18 cellular contexts compared by ENCODE assay signal in the genomic region with DNA sequence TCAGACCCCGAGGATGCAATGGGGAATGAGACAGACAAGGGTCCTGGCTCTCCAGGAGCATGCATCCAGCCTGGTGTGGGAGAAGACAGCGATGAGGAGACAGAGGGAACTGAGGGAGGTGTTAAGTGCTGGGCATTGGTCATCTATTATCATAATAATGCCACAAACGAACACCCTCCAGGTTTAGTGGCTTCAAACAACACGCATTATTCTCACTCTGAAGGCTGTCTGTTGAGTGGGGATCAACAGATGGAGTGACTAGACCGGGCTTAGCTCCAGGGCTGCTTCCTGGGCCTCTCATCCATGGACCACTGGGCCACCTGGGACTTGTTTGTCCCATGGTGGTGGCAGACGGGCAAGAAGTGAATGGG.
"Had no signal": no experiment of that assay in that cellular context is flagged by ENCODE, and none has a peak within 500 bp of the region (broad histone marks: within the 10 kb centered on the region; RNA-seq: fewer than 3 reads in every experiment).

No MANE protein-coding gene starts in this region.

- H3K27ac ChIP-seq: esophagus squamous epithelium, left ventricle myocardium inferior, ovary, psoas muscle, suprapubic skin, vagina, WERI-Rb-1 had no signal

- ATAC-seq: activated T-cell treated with anti-CD3 and anti-CD28 coated beads, Interleukin-2, amount 50 U/mL, for 4 hours; psoas muscle; right cardiac atrium had no signal

- H3K27me3 ChIP-seq: ovary, suprapubic skin, vagina had no signal

- H3K9me3 Mint-ChIP-seq: activated T-cell treated with anti-CD3 and anti-CD28 coated beads, Interleukin-2, amount 50 U/mL, for 4 hours; immature natural killer cell; neural crest cell; stimulated activated naive CD8-positive, alpha-beta T cell treated with anti-CD3 and anti-CD28 coated beads, Interleukin-15, amount 100 ng/mL, for 72 hours had no signal

- H3K36me3 ChIP-seq: left ventricle myocardium inferior, ovary, suprapubic skin, vagina had no signal

- H3K9me3 ChIP-seq: esophagus squamous epithelium, left ventricle myocardium inferior, ovary, psoas muscle, suprapubic skin, vagina had no signal

- H3K4me1 ChIP-seq: left ventricle myocardium inferior, psoas muscle, suprapubic skin had no signal

- H3K4me3 Mint-ChIP-seq: activated T-cell treated with anti-CD3 and anti-CD28 coated beads, Interleukin-2, amount 50 U/mL, for 4 hours; neural crest cell; stimulated activated naive CD8-positive, alpha-beta T cell treated with anti-CD3 and anti-CD28 coated beads, Interleukin-15, amount 100 ng/mL, for 72 hours had no signal

- DNase-seq: activated CD4-positive, alpha-beta T cell treated with anti-CD3 and anti-CD28 coated beads, Interleukin-2, amount 50 U/mL, for 4 hours; activated effector memory CD4-positive, alpha-beta T cell treated with anti-CD3 and anti-CD28 coated beads, Interleukin-2, amount 50 U/mL, for 16 hours; activated naive CD4-positive, alpha-beta T cell treated with anti-CD3 and anti-CD28 coated beads, Interleukin-2, amount 50 U/mL, for 16 hours; activated T-cell treated with anti-CD3 and anti-CD28 coated beads, Interleukin-2, amount 50 U/mL, for 4 hours; effector CD8-positive, alpha-beta T cell; esophagus squamous epithelium; immature natural killer cell; left ventricle myocardium inferior; mammary epithelial cell; ovary; psoas muscle; right cardiac atrium; stimulated activated CD4-positive, alpha-beta T cell treated with anti-CD3 and anti-CD28 coated beads, Interleukin-2, amount 100 ng/mL, for 24 hours; stimulated activated naive CD8-positive, alpha-beta T cell treated with anti-CD3 and anti-CD28 coated beads, Interleukin-15, amount 100 ng/mL, for 72 hours; WERI-Rb-1 had no signal

- H3K4me1 Mint-ChIP-seq: stimulated activated naive CD8-positive, alpha-beta T cell treated with anti-CD3 and anti-CD28 coated beads, Interleukin-15, amount 100 ng/mL, for 72 hours had no signal

- H3K4me3 ChIP-seq: esophagus squamous epithelium, left ventricle myocardium inferior, ovary, psoas muscle, suprapubic skin, vagina had no signal

- H3K27me3 Mint-ChIP-seq: stimulated activated naive CD8-positive, alpha-beta T cell treated with anti-CD3 and anti-CD28 coated beads, Interleukin-15, amount 100 ng/mL, for 72 hours had no signal
